Comparison of ENCODE assay signal across 15 cellular contexts in genomic region chr4:1385373-1386340, GRCh38. TPM values are rescaled to one million over a fixed set of nuclear protein-coding genes. Genes with fewer than 3 reads are reported as not detected.
"Had no signal": no experiment of that assay in that cellular context is flagged by ENCODE, and none has a peak within 500 bp of the region (broad histone marks: within the 10 kb centered on the region; RNA-seq: fewer than 3 reads in every experiment).

No MANE protein-coding gene starts in this region.

- H3K4me1 ChIP-seq: gastroesophageal sphincter had no signal

- H3K4me2 ChIP-seq: hepatocyte had no signal

- H3K27me3 Mint-ChIP-seq: activated CD4-positive, alpha-beta memory T cell treated with anti-CD3 and anti-CD28 coated beads, Interleukin-2, amount 10 ng/mL, durations not matched to agents 7 days and 5 days; activated CD4-positive, alpha-beta T cell treated with anti-CD3 and anti-CD28 coated beads for 36 hours; stimulated activated memory B cell treated with anti-CD40 and anti-IgM and Interleukin-4, amounts not matched to agents 10 μg/mL and 1 μg/mL and 100 μg/mL, for 72 hours; type B pancreatic cell had no signal

- H3K4me3 ChIP-seq: gastroesophageal sphincter, hepatocyte had no signal

- H3K27me3 ChIP-seq: gastroesophageal sphincter, hepatocyte had no signal

- H3K4me3 Mint-ChIP-seq: activated CD4-positive, alpha-beta memory T cell treated with anti-CD3 and anti-CD28 coated beads, Interleukin-2, amount 10 ng/mL, durations not matched to agents 7 days and 5 days; activated CD4-positive, alpha-beta T cell treated with anti-CD3 and anti-CD28 coated beads for 36 hours; nephron; stimulated activated memory B cell treated with anti-CD40 and anti-IgM and Interleukin-4, amounts not matched to agents 10 μg/mL and 1 μg/mL and 100 μg/mL, for 72 hours; type B pancreatic cell had no signal

- H3K27ac Mint-ChIP-seq: activated CD4-positive, alpha-beta memory T cell treated with anti-CD3 and anti-CD28 coated beads, Interleukin-2, amount 10 ng/mL, durations not matched to agents 7 days and 5 days; activated CD4-positive, alpha-beta T cell treated with anti-CD3 and anti-CD28 coated beads for 36 hours; nephron; stimulated activated memory B cell treated with anti-CD40 and anti-IgM and Interleukin-4, amounts not matched to agents 10 μg/mL and 1 μg/mL and 100 μg/mL, for 72 hours; type B pancreatic cell had no signal

- ATAC-seq: activated CD4-positive, alpha-beta T cell treated with anti-CD3 and anti-CD28 coated beads for 36 hours; gastroesophageal sphincter; stimulated activated memory B cell treated with anti-CD40 and anti-IgM and Interleukin-4, amounts not matched to agents 10 μg/mL and 1 μg/mL and 100 μg/mL, for 72 hours had no signal

- H3K27ac ChIP-seq: gastroesophageal sphincter, hepatocyte had no signal

- H2AFZ ChIP-seq: hepatocyte had no signal

- H3K4me1 Mint-ChIP-seq: activated CD4-positive, alpha-beta memory T cell treated with anti-CD3 and anti-CD28 coated beads, Interleukin-2, amount 10 ng/mL, durations not matched to agents 7 days and 5 days; activated CD4-positive, alpha-beta T cell treated with anti-CD3 and anti-CD28 coated beads for 36 hours; nephron; stimulated activated memory B cell treated with anti-CD40 and anti-IgM and Interleukin-4, amounts not matched to agents 10 μg/mL and 1 μg/mL and 100 μg/mL, for 72 hours had no signal

- DNase-seq: activated CD4-positive, alpha-beta memory T cell treated with anti-CD3 and anti-CD28 coated beads, Interleukin-2, amount 10 ng/mL, durations not matched to agents 7 days and 5 days; activated CD4-positive, alpha-beta T cell treated with anti-CD3 and anti-CD28 coated beads for 36 hours; central memory CD4-positive, alpha-beta T cell; cortex of kidney; effector CD8-positive, alpha-beta T cell; small intestine; T-helper 9 cell had no signal

RNA-seq across cellular contexts. Expression of gene NKX1-1, which starts 20.6 kb away (rescaled TPM):
- total RNA-seq: activated CD4-positive, alpha-beta memory T cell treated with anti-CD3 and anti-CD28 coated beads, Interleukin-2, amount 10 ng/mL, durations not matched to agents 7 days and 5 days; activated CD4-positive, alpha-beta T cell treated with anti-CD3 and anti-CD28 coated beads for 36 hours; gastroesophageal sphincter; hepatocyte; mucosa of gallbladder; osteocyte had no signal
- polyA plus RNA-seq: adipose tissue, hepatocyte, small intestine had no signal
